Comparison of ENCODE assay signal across 27 cellular contexts in the genomic region with DNA sequence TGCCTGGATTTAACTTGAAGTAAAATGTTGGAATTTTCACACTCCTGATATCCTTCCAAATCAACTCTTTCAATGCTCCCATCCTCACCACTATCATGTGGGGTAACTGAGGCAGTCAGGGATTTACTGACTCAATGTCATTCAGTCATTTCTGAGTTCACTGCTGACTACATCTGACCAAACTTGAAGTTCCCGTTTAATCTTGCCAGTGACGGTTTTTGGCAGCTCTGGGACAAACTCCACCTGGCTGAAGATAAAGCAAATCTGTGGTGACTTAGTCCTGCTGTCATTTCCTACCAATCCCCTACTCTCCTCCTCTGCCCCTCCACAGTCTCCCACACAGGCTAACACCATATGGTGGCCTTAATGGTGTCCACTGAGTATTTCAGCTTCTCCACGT. TPM values are rescaled to one million over a fixed set of nuclear protein-coding genes. Genes with fewer than 3 reads are reported as not detected.
DNase-seq lines count a peak whose midpoint lies in the region; ATAC-seq, FAIRE-seq and TF ChIP-seq lines count a peak whose summit lies in the region.
"Had no signal": no experiment of that assay in that cellular context is flagged by ENCODE, and none has a peak within 500 bp of the region (broad histone marks: within the 10 kb centered on the region; RNA-seq: fewer than 3 reads in every experiment).

No MANE protein-coding gene starts in this region.

- no peaks in the 10 kb centered on the region for H4K20me1 ChIP-seq in HepG2 (ENCODE audit: insufficient read depth, low read length)
- H4K20me1 ChIP-seq: BLaER1 treated with 17β-estradiol and CSF1 and Interleukin-3, amounts not matched to agents 10 nM and 100 nM had no signal

- H3K4me3 ChIP-seq in right lobe of liver (no peak overlapping the region), HepG2 (replicated peaks in 1 of 3; ENCODE audit: insufficient read depth in 1 of 3, low read depth in 2 of 3, low read length in 3 of 3) (no peak overlapping the region), bronchial epithelial cell (ENCODE audit: low read depth, low read length) (no peak overlapping the region), left lung (no peak overlapping the region)
- H3K4me3 ChIP-seq: A549; BLaER1 treated with 17β-estradiol and CSF1 and Interleukin-3, amounts not matched to agents 10 nM and 100 nM; GM12878; GM23248 had no signal

- in situ Hi-C loops in HepG2 (cut with HindIII; ENCODE audit: extremely low pct_ligation_motif_present, low pct_unique_long_range_greater_than_20kb): no loop called here

- peaks cover 0 to 16% (median 0%) of the 10 kb centered on the region in 4 donors for H3K4me1 ChIP-seq in right lobe of liver
- H3K4me1 ChIP-seq in HepG2 (ENCODE audit: insufficient read depth, low read length): peaks cover 7% of the 10 kb centered on the region; the same call in 1 of the 2 replicates
- H3K4me1 ChIP-seq in left lung: no peaks in the 10 kb centered on the region
- H3K4me1 ChIP-seq: A549; BE2C; BLaER1 treated with 17β-estradiol and CSF1 and Interleukin-3, amounts not matched to agents 10 nM and 100 nM had no signal

- CTCF ChIA-PET in HepG2 (lab: Yijun Ruan, JAX; ENCODE audit: low intra/inter-chr PET ratio, low total read pairs): no interaction called here

- intact Hi-C loops in right lobe of liver (cut with DNase I) (no loop called here), HepG2 (cut with micrococcal nuclease; ENCODE audit: unreplicated experiment) (no loop called here), left lung (cut with DNase I) (no loop called here)

- H3K9me3 ChIP-seq in right lobe of liver (no peaks in the 10 kb centered on the region), HepG2 (ENCODE audit: low read length) (peaks cover 7% of the 10 kb centered on the region), left lung (peaks cover 0 to 7% of the 10 kb centered on the region in 2 donors)
- H3K9me3 ChIP-seq: A549, BE2C had no signal

- no TSS peak for BruUV-seq in HepG2 (replicated peaks; lab: Mats Ljungman, UMichigan)

- POLR2A ChIA-PET in HepG2 (lab: Yijun Ruan, JAX): no interaction called here

- DNase-seq in right lobe of liver (no peak), HepG2 (ENCODE audit: low spot score) (no peak), bronchial epithelial cell (ENCODE audit: low read depth) (peak; percentile 22), left lung (no peak), T-helper 2 cell (no peak), glomerular visceral epithelial cell (ENCODE audit: extremely low spot score) (no peak)
- DNase-seq: 8988T; ACHN; AML-193; BE2C; CD4-positive, alpha-beta T cell; CD8-positive, alpha-beta memory T cell; DMS 273 treated with DMSO at 0.1 percent for 48 hours; DMS79; EL; GDM1; GM23248; H9 had no signal

- TF ChIP-seq CTCF in right lobe of liver (IDR thresholded peaks at IDR 0.05) (no peak), HepG2 (CRISPR knock-in tag; IDR thresholded peaks at IDR 0.05) (no peak), bronchial epithelial cell (IDR thresholded peaks at IDR 0.05; ENCODE audit: insufficient read depth, low read length, severe bottlenecking) (no peak), left lung (IDR thresholded peaks at IDR 0.05) (no peak)

- H3K36me3 ChIP-seq in right lobe of liver (no peaks in the 10 kb centered on the region), HepG2 (replicated peaks in 1 of 2; ENCODE audit: control insufficient read depth in 1 of 2, insufficient read depth in 2 of 2, low read length in 2 of 2) (no peaks in the 10 kb centered on the region), bronchial epithelial cell (ENCODE audit: control insufficient read depth, insufficient read depth, low read length) (no peaks in the 10 kb centered on the region), left lung (no peaks in the 10 kb centered on the region)
- H3K36me3 ChIP-seq: BE2C; BLaER1 treated with 17β-estradiol and CSF1 and Interleukin-3, amounts not matched to agents 10 nM and 100 nM had no signal

- no peak for FAIRE-seq in HepG2 (lab: Jason Lieb, UNC)
- no peak for FAIRE-seq in bronchial epithelial cell (lab: Jason Lieb, UNC)
- FAIRE-seq: A549, D721Med, GM19239 had no signal

- TF ChIP-seq EP300 in HepG2 (IDR thresholded peaks at IDR 0.05; ENCODE audit: low read depth in 2 of 2, low read length in 2 of 2) (no peak), HepG2 (CRISPR knock-in tag; IDR thresholded peaks at IDR 0.05; ENCODE audit: borderline replicate concordance) (no peak)

- TF ChIP-seq POLR2A in right lobe of liver (IDR thresholded peaks at IDR 0.05): no peak
- TF ChIP-seq POLR2A in HepG2 (IDR thresholded peaks at IDR 0.05; ENCODE audit: insufficient read depth in 1 of 2, low read depth in 2 of 2, low read length in 2 of 2): no peak

- H3K9ac ChIP-seq in HepG2 (ENCODE audit: insufficient read depth, low read depth, low read length): no peak overlapping the region
- H3K9ac ChIP-seq: BLaER1 treated with 17β-estradiol and CSF1 and Interleukin-3, amounts not matched to agents 10 nM and 100 nM; GM23248 had no signal

- WGBS in right lobe of liver (ENCODE audit: insufficient coverage, low coverage, low lambda C conversion rate, missing lambda C conversion rate): 37% methylated on average over 3 of the region's 3 CpGs
- 77% methylated on average over 3 of the region's 3 CpGs for WGBS in HepG2 (ENCODE audit: low lambda C conversion rate)

- H3K27me3 ChIP-seq in right lobe of liver (no peaks in the 10 kb centered on the region), HepG2 (ENCODE audit: control insufficient read depth in 1 of 2, insufficient read depth in 2 of 2, low read length in 2 of 2) (no peaks in the 10 kb centered on the region; a peak in 1 of 5 replicates), bronchial epithelial cell (ENCODE audit: control insufficient read depth, insufficient read depth, low read length) (no peaks in the 10 kb centered on the region), left lung (no peaks in the 10 kb centered on the region)
- H3K27me3 ChIP-seq: BE2C; BLaER1 treated with 17β-estradiol and CSF1 and Interleukin-3, amounts not matched to agents 10 nM and 100 nM had no signal

- H3K27ac ChIP-seq in right lobe of liver (no peak overlapping the region), HepG2 (ENCODE audit: extremely low read length, insufficient read depth, low read length) (no peak overlapping the region), left lung (no peak overlapping the region)
- H3K27ac ChIP-seq: A549; BLaER1 treated with 17β-estradiol and CSF1 and Interleukin-3, amounts not matched to agents 10 nM and 100 nM; GM23248 had no signal

- H3K79me2 ChIP-seq in HepG2 (ENCODE audit: insufficient read depth, low read length): no peaks in the 10 kb centered on the region

- no peak overlapping the region for H3K4me2 ChIP-seq in HepG2 (ENCODE audit: low read depth, low read length)
- H3K4me2 ChIP-seq: A549; BLaER1 treated with 17β-estradiol and CSF1 and Interleukin-3, amounts not matched to agents 10 nM and 100 nM had no signal

- ATAC-seq in right lobe of liver: peak in 3 of 4 donors; percentile 34 to 68 (median 57)
- ATAC-seq in HepG2: no peak
- peak; percentile 66 for ATAC-seq in esophagus mucosa
- no peak for ATAC-seq in left lung
- ATAC-seq: A549, GM12878, HCT116 had no signal

- TF ChIP-seq RAD21 in HepG2 (CRISPR knock-in tag; IDR thresholded peaks at IDR 0.05): no peak

- H2AFZ ChIP-seq in HepG2 (ENCODE audit: low read length): no peak overlapping the region
- H2AFZ ChIP-seq: GM23248 had no signal

TF ChIP-seq in HepG2, 621 proteins besides CTCF, POLR2A, EP300 and RAD21:
- TF ChIP-seq KMT2B (CRISPR knock-in tag; IDR thresholded peaks at IDR 0.05): no peak

RNA-seq across cellular contexts. Expression of gene ACSM6, which starts 22.7 kb away (rescaled TPM):
- under 1 TPM in 1 of 6 experiments, not detected in 5; 0.12 TPM for total RNA-seq in right lobe of liver
- not detected in 2 replicates for total RNA-seq in HepG2 (2016; rRNA removed; fragmentation: Illumina TruSeq; extraction: Trizol)
- total RNA-seq in HepG2 (2016; cell fraction: cytosol; rRNA removed; fragmentation: Illumina TruSeq; extraction: Trizol; ENCODE audit: low read depth): not detected in 2 replicates
- not detected in 2 replicates for total RNA-seq in HepG2 (2016; cell fraction: insoluble cytoplasmic fraction; rRNA removed; fragmentation: Illumina TruSeq; extraction: Trizol)
- not detected in 2 replicates for total RNA-seq in HepG2 (2016; cell fraction: membrane; rRNA removed; fragmentation: Illumina TruSeq; extraction: Trizol)
- not detected in 2 replicates for total RNA-seq in HepG2 (2016; cell fraction: nucleus; rRNA removed; fragmentation: Illumina TruSeq; extraction: Trizol)
- polyA plus RNA-seq in HepG2 (2011; rRNA removed): not detected in 2 replicates
- polyA plus RNA-seq in HepG2 (2011; cell fraction: cytosol; rRNA removed): not detected in 2 replicates
- not detected in 2 replicates for polyA plus RNA-seq in HepG2 (2011; cell fraction: nucleus; rRNA removed)
- not detected in 2 replicates for polyA plus RNA-seq in HepG2 (2012)
- polyA plus RNA-seq in HepG2 (2016; cell fraction: cytosol; fragmentation: Illumina TruSeq; extraction: Trizol; ENCODE audit: low read depth): not detected in 2 replicates
- not detected in 2 replicates for polyA plus RNA-seq in HepG2 (2016; cell fraction: insoluble cytoplasmic fraction; fragmentation: Illumina TruSeq; extraction: Trizol; ENCODE audit: low read depth)
- not detected in 2 replicates for polyA plus RNA-seq in HepG2 (2016; cell fraction: membrane; fragmentation: Illumina TruSeq; extraction: Trizol; ENCODE audit: low read depth)
- not detected in 2 replicates for polyA plus RNA-seq in HepG2 (2016; cell fraction: nucleus; fragmentation: Illumina TruSeq; extraction: Trizol; ENCODE audit: insufficient read depth, low read depth)
- not detected in 2 replicates for polyA minus RNA-seq in HepG2 (2011; rRNA and poly(A)+ RNA removed; ENCODE audit: low replicate concordance)
- polyA minus RNA-seq in HepG2 (2011; cell fraction: cytosol; rRNA and poly(A)+ RNA removed): not detected in 2 replicates
- not detected in 2 replicates for polyA minus RNA-seq in HepG2 (2011; cell fraction: nucleus; rRNA and poly(A)+ RNA removed)
- not detected in 2 replicates for total RNA-seq in bronchial epithelial cell
- not detected for total RNA-seq in esophagus mucosa
- total RNA-seq in left lung: not detected
- total RNA-seq: CD4-positive, alpha-beta T cell; CD8-positive, alpha-beta memory T cell; GM12878; GM23248; H4; H9 had no signal
- polyA plus RNA-seq: A549; CD14-positive monocyte; CD8-positive, alpha-beta memory T cell had no signal

Comparison
In these comparisons a context has a peak if more than half of its experiments do, and no peak if none do; other contexts are left out.
1. ATAC-seq: peak in right lobe of liver (3 of 4) and esophagus mucosa (single experiment); none in HepG2 (single experiment) and left lung (single experiment).